18 cellular contexts compared by ENCODE assay signal in the genomic region with DNA sequence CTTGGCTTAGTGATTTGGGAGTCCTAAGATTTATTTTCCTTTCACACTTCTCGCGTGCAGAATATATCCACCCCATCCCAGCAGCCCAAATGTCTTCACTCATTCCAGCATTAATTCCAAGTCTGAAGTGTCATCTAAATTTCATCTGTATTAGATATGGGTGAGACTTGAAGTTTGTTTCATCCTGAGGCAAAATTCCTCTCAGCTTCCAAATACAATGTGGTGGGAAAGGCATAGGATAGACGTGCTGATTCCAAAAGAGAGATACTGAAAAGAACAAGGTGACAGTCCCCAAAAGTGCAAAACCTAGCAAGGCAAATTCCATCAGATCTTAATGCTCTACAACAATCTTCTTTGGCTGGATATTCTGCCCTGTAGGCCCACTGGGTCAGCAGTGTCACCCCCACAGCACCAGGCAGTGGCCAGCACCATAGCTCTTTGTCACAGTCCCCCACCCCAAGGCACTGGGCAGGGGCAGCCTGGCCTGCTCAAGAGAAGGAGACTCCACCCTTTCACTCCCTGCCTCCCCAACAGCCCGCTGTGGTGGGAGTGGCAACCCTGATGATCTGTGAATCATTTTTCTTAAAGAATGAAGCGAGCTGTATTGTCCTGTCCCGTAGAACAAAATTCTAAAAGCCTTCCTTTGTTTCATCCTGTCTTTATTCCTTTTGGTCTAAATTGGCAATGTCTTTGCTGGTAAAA. TPM values are rescaled to one million over a fixed set of nuclear protein-coding genes. Genes with fewer than 3 reads are reported as not detected.
DNase-seq lines count a peak whose midpoint lies in the region; ATAC-seq and TF ChIP-seq lines count a peak whose summit lies in the region.
"Had no signal": no experiment of that assay in that cellular context is flagged by ENCODE, and none has a peak within 500 bp of the region (broad histone marks: within the 10 kb centered on the region; RNA-seq: fewer than 3 reads in every experiment).

No MANE protein-coding gene starts in this region.

- H4K8ac ChIP-seq in trophoblast cell (ENCODE audit: low read depth, low read length) = no peak overlapping the region

- H3K4me1 Mint-ChIP-seq in T-helper 17 cell = peaks cover 48% of the 10 kb centered on the region
- H3K4me1 Mint-ChIP-seq in activated T-cell treated with anti-CD3 and anti-CD28 coated beads, Interleukin-2, amount 50 U/mL, for 24 hours (ENCODE audit: low read depth) = peaks cover 64% of the 10 kb centered on the region

- peak overlapping the region; percentile 49 for H3K27ac Mint-ChIP-seq in T-helper 17 cell
- no peak overlapping the region for H3K27ac Mint-ChIP-seq in activated T-cell treated with anti-CD3 and anti-CD28 coated beads, Interleukin-2, amount 50 U/mL, for 24 hours

- ATAC-seq in HCT116 (no peak), T-helper 17 cell (no peak), HG02852 (IDR thresholded peaks at IDR 0.05; ENCODE audit: unreplicated experiment) (no peak)
- ATAC-seq: HepG2 had no signal

- H3K18ac ChIP-seq in trophoblast cell (ENCODE audit: low read length) = peak overlapping the region; percentile 54

- H3K9ac ChIP-seq in HCT116 (ENCODE audit: low read length) (no peak overlapping the region), trophoblast cell (ENCODE audit: low read length) (no peak overlapping the region)

- H3K9me3 ChIP-seq in HCT116 (ENCODE audit: control insufficient read depth in 1 of 2, insufficient read depth in 1 of 2, low read depth in 1 of 2, low read length in 2 of 2) (no peaks in the 10 kb centered on the region), T-helper 17 cell (ENCODE audit: control insufficient read depth, low read length, poor library complexity, severe bottlenecking) (no peaks in the 10 kb centered on the region), trophoblast cell (ENCODE audit: insufficient read depth, low read depth, low read length) (no peaks in the 10 kb centered on the region)
- H3K9me3 ChIP-seq: Caco-2 had no signal

- H2AFZ ChIP-seq in HCT116 (ENCODE audit: low read depth, low read length, poor library complexity, severe bottlenecking) (no peak overlapping the region), trophoblast cell (ENCODE audit: insufficient read depth, low read length, poor library complexity) (no peak overlapping the region)

- peak overlapping the region; percentile 86 for H3K14ac ChIP-seq in trophoblast cell (ENCODE audit: low read length)

- peaks cover 9% of the 10 kb centered on the region for H3K36me3 Mint-ChIP-seq in T-helper 17 cell (ENCODE audit: low read depth)
- peaks cover 16% of the 10 kb centered on the region for H3K36me3 Mint-ChIP-seq in activated T-cell treated with anti-CD3 and anti-CD28 coated beads, Interleukin-2, amount 50 U/mL, for 24 hours (ENCODE audit: low read depth)

- CTCF ChIA-PET in HCT116 (lab: Charles Lee) = interaction anchor here (0.8 kb wide), 1 partner anchor 106 kb away, joined by 3 read pairs; no protein-coding TSS in a partner anchor

- H3K4me2 ChIP-seq in HCT116 (ENCODE audit: low read length) (peak overlapping the region; percentile 27), trophoblast cell (ENCODE audit: low read length) (no peak overlapping the region)

- intact Hi-C loops in HCT116 (cut with micrococcal nuclease) = loop anchor here (5.0 kb wide), 1 partner anchor 164 kb away; a partner anchor contains a TSS

- peak overlapping the region; percentile 64 for H3K4ac ChIP-seq in trophoblast cell (ENCODE audit: low read depth, low read length)

- H3K9me2 ChIP-seq in HCT116 (ENCODE audit: insufficient read depth) = no peaks in the 10 kb centered on the region

- RAD21 ChIA-PET in HCT116 (lab: Charles Lee; ENCODE audit: low non-redundant PET in 1 of 2, low total read pairs in 2 of 2, uncharacterized antibody in 2 of 2, unreplicated experiment in 2 of 2) = no interaction called here

- peak overlapping the region; percentile 93 for H2BK12ac ChIP-seq in trophoblast cell (ENCODE audit: low read length)

- H3K4me3 Mint-ChIP-seq in T-helper 17 cell = no peak overlapping the region
- no peak overlapping the region for H3K4me3 Mint-ChIP-seq in activated T-cell treated with anti-CD3 and anti-CD28 coated beads, Interleukin-2, amount 50 U/mL, for 24 hours

- no peak overlapping the region for H3K23ac ChIP-seq in trophoblast cell (ENCODE audit: low read length)

- DNase-seq in HCT116 (ENCODE audit: low read depth, low spot score) = no peak
- DNase-seq in T-helper 17 cell = no peak
- peak; percentile 44 for DNase-seq in foreskin melanocyte
- peak in 1 of 2 donors; percentile 71 for DNase-seq in trophoblast cell
- no peak for DNase-seq in SIG-M5 (lab: John Stamatoyannopoulos, UW)
- DNase-seq in activated T-cell treated with anti-CD3 and anti-CD28 coated beads, Interleukin-2, amount 50 U/mL, for 24 hours = no peak
- DNase-seq: Caco-2, EL, NCI-H1417 treated with DMSO at 0.1 percent for 48 hours, NCI-H2029 treated with DMSO at 0.1 percent for 48 hours, NCI-H2171 treated with DMSO at 0.1 percent for 48 hours, NCI-H446 treated with DMSO at 0.1 percent for 48 hours, NCI-H774, RPMI8226, SJCRH30 had no signal

- peaks cover 14 to 53% of the 10 kb centered on the region in 2 experiments for H3K4me1 ChIP-seq in HCT116 (ENCODE audit: control insufficient read depth in 1 of 2, insufficient read depth in 2 of 2, low read length in 2 of 2)
- peaks cover 5 to 13% of the 10 kb centered on the region in 2 experiments for H3K4me1 ChIP-seq in trophoblast cell (ENCODE audit: control insufficient read depth in 1 of 2, insufficient read depth in 2 of 2, low read length in 2 of 2)

- no peak overlapping the region for H4K12ac ChIP-seq in trophoblast cell (ENCODE audit: low read depth, low read length)

- H4K20me1 ChIP-seq in HCT116 (ENCODE audit: insufficient read depth) = no peaks in the 10 kb centered on the region

- H3K27ac ChIP-seq in HCT116 (ENCODE audit: low read depth, low read length) (no peak overlapping the region), trophoblast cell (ENCODE audit: low read depth, low read length) (no peak overlapping the region)
- H3K27ac ChIP-seq: C4-2B, SJCRH30 had no signal

- H3K27me3 Mint-ChIP-seq in T-helper 17 cell = no peaks in the 10 kb centered on the region
- peaks cover 23% of the 10 kb centered on the region for H3K27me3 Mint-ChIP-seq in activated T-cell treated with anti-CD3 and anti-CD28 coated beads, Interleukin-2, amount 50 U/mL, for 24 hours

- no TSS peak for BruUV-seq in HCT116 (replicated peaks; lab: Mats Ljungman, UMichigan)

- H2AK5ac ChIP-seq in trophoblast cell (ENCODE audit: low read length) = peak overlapping the region; percentile 89

- H3K27me3 ChIP-seq in HCT116 (ENCODE audit: insufficient read depth, low read length) (no peaks in the 10 kb centered on the region), trophoblast cell (ENCODE audit: insufficient read depth, low read length) (no peaks in the 10 kb centered on the region)
- H3K27me3 ChIP-seq: SJCRH30 had no signal

- no peak for TF ChIP-seq CTCF in HCT116 (IDR thresholded peaks at IDR 0.05 in 2 of 3, conservative IDR thresholded peaks at IDR 0.05 in 1 of 3; ENCODE audit: borderline replicate concordance in 1 of 3, insufficient read depth in 1 of 3, low read depth in 2 of 3, low read length in 2 of 3)

- TF ChIP-seq RAD21 in HCT116 (IDR thresholded peaks at IDR 0.05; ENCODE audit: low read depth) = no peak

- no peaks in the 10 kb centered on the region for H3K9me3 Mint-ChIP-seq in activated T-cell treated with anti-CD3 and anti-CD28 coated beads, Interleukin-2, amount 50 U/mL, for 24 hours

- H3K79me1 ChIP-seq in trophoblast cell (ENCODE audit: low read length) = peaks cover 30% of the 10 kb centered on the region

- no peaks in the 10 kb centered on the region for H3K36me3 ChIP-seq in HCT116 (ENCODE audit: control insufficient read depth in 1 of 2, insufficient read depth in 2 of 2, low read length in 2 of 2)
- H3K36me3 ChIP-seq in trophoblast cell (ENCODE audit: control insufficient read depth in 1 of 2, insufficient read depth in 2 of 2, low read length in 2 of 2) = no peaks in the 10 kb centered on the region
- H3K36me3 ChIP-seq: SJCRH30 had no signal

- H2BK120ac ChIP-seq in trophoblast cell (ENCODE audit: insufficient read depth, low read length, poor library complexity) = peak overlapping the region; percentile 90

- H3K79me2 ChIP-seq in HCT116 (ENCODE audit: insufficient read depth, low read length) (peaks cover 23% of the 10 kb centered on the region), trophoblast cell (ENCODE audit: control insufficient read depth, insufficient read depth, low read length, poor library complexity) (peaks cover 18% of the 10 kb centered on the region)

- no CpG with 5 or more reads among the region's 6 CpGs for WGBS in trophoblast cell (ENCODE audit: extremely low coverage, insufficient coverage, insufficient read length)

- H4K91ac ChIP-seq in trophoblast cell (ENCODE audit: low read depth, low read length) = peak overlapping the region; percentile 86

- no peak for TF ChIP-seq POLR2A in HCT116 (IDR thresholded peaks at IDR 0.05; ENCODE audit: borderline replicate concordance, extremely low read depth, insufficient read depth, insufficient read length)

- POLR2A ChIA-PET in HCT116 (lab: Charles Lee) = no interaction called here

- H2BK5ac ChIP-seq in trophoblast cell (ENCODE audit: low read depth, low read length, poor library complexity) = no peak overlapping the region

- no peak overlapping the region for H3K4me3 ChIP-seq in HCT116 (replicated peaks in 1 of 2; ENCODE audit: low read depth in 1 of 2, low read length in 2 of 2)
- no peak overlapping the region for H3K4me3 ChIP-seq in trophoblast cell (ENCODE audit: low read depth, low read length)
- H3K4me3 ChIP-seq: SJCRH30 had no signal

TF ChIP-seq in HCT116, 20 proteins besides CTCF, POLR2A, EP300 and RAD21 (continues in another document):
- TF ChIP-seq POLR2AphosphoS5 (IDR thresholded peaks at IDR 0.05; ENCODE audit: low read depth, low read length) (no peak), ZNF274 (IDR thresholded peaks at IDR 0.05; ENCODE audit: low read depth, low read length) (no peak), YY1 (IDR thresholded peaks at IDR 0.05; ENCODE audit: extremely low read depth, insufficient replicate concordance, low read depth, low read length) (no peak)

RNA-seq across cellular contexts. Expression of a gene that starts 2.7 kb away (rescaled TPM):
- 77.3 TPM for total RNA-seq in HCT116 (2021; ENCODE audit: unreplicated experiment)
- polyA plus RNA-seq in HCT116 (2012) = 56.0 and 74.0 TPM in 2 replicates
- total RNA-seq in T-helper 17 cell = 100 to 1,000 TPM; 130 to 140 TPM
- polyA plus RNA-seq in trophoblast cell (2013) = 241 and 257 TPM in 2 replicates
